In genomic region chr5:57577432-57578175, GRCh38 we compare ENCODE assay signal across 12 cellular contexts.
"Had no signal": no experiment of that assay in that cellular context is flagged by ENCODE, and none has a peak within 500 bp of the region (broad histone marks: within the 10 kb centered on the region; RNA-seq: fewer than 3 reads in every experiment).

No MANE protein-coding gene starts in this region.

- H3K27ac ChIP-seq: adrenal gland, coronary artery, gastroesophageal sphincter, psoas muscle had no signal

- ATAC-seq: gastroesophageal sphincter, left lobe of liver, psoas muscle, sciatic nerve had no signal

- DNase-seq: activated CD4-positive, alpha-beta T cell treated with anti-CD3 and anti-CD28 coated beads, Interleukin-2, amount 50 U/mL, for 1 hour; activated naive CD4-positive, alpha-beta T cell treated with anti-CD3 and anti-CD28 coated beads, Interleukin-2, amount 50 U/mL, for 16 hours; adrenal gland; central memory CD4-positive, alpha-beta T cell; effector CD8-positive, alpha-beta T cell; islet precursor cell; mammary epithelial cell; psoas muscle had no signal

- H3K36me3 ChIP-seq: adrenal gland, gastroesophageal sphincter had no signal

- H3K27me3 ChIP-seq: adrenal gland, gastroesophageal sphincter had no signal

- H3K4me3 ChIP-seq: adrenal gland, coronary artery, gastroesophageal sphincter, psoas muscle had no signal
